1 cellular context compared by ENCODE assay signal in the genomic region with DNA sequence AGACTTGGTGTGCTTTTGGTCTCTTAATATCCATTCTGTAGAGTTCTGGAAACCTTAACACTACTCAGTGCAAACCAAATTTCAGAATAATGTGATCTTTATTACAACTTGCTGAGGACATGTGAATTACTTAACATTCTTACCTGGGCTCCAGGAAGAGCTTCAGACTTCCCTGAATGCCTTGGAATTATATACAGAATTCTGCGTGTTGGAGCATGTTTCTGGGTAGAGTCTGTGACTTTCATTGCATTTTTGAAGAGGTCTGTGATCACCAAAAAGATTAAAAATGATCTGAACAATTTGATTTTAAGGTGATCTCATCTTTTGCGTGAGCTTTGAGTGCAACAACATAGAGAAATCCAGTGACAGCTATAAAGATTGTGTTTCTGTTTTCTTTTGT.
TF ChIP-seq lines count a peak whose summit lies in the region.

No MANE protein-coding gene starts in this region.

TF ChIP-seq in SK-N-SH, 30 proteins besides CTCF, POLR2A, EP300 and RAD21 (continued from another document):
- no peak for TF ChIP-seq FOSL2 (IDR thresholded peaks at IDR 0.05; ENCODE audit: borderline replicate concordance, low read depth)
- TF ChIP-seq, protein P1, sequence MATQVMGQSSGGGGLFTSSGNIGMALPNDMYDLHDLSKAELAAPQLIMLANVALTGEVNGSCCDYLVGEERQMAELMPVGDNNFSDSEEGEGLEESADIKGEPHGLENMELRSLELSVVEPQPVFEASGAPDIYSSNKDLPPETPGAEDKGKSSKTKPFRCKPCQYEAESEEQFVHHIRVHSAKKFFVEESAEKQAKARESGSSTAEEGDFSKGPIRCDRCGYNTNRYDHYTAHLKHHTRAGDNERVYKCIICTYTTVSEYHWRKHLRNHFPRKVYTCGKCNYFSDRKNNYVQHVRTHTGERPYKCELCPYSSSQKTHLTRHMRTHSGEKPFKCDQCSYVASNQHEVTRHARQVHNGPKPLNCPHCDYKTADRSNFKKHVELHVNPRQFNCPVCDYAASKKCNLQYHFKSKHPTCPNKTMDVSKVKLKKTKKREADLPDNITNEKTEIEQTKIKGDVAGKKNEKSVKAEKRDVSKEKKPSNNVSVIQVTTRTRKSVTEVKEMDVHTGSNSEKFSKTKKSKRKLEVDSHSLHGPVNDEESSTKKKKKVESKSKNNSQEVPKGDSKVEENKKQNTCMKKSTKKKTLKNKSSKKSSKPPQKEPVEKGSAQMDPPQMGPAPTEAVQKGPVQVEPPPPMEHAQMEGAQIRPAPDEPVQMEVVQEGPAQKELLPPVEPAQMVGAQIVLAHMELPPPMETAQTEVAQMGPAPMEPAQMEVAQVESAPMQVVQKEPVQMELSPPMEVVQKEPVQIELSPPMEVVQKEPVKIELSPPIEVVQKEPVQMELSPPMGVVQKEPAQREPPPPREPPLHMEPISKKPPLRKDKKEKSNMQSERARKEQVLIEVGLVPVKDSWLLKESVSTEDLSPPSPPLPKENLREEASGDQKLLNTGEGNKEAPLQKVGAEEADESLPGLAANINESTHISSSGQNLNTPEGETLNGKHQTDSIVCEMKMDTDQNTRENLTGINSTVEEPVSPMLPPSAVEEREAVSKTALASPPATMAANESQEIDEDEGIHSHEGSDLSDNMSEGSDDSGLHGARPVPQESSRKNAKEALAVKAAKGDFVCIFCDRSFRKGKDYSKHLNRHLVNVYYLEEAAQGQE (IDR thresholded peaks at IDR 0.05; ENCODE audit: low read depth, low read length), result no peak
- no peak for TF ChIP-seq NFIC (IDR thresholded peaks at IDR 0.05; ENCODE audit: borderline replicate concordance)
- no peak for TF ChIP-seq SIN3A (IDR thresholded peaks at IDR 0.05; ENCODE audit: borderline replicate concordance, low read depth, low read length)
- TF ChIP-seq FOXJ3 (CRISPR knock-in tag; IDR thresholded peaks at IDR 0.05), result no peak
- TF ChIP-seq MXI1 (IDR thresholded peaks at IDR 0.05; ENCODE audit: low read depth, low read length), result no peak
- no peak for TF ChIP-seq FOXM1 (IDR thresholded peaks at IDR 0.05; ENCODE audit: low read depth)
- TF ChIP-seq, protein P2, sequence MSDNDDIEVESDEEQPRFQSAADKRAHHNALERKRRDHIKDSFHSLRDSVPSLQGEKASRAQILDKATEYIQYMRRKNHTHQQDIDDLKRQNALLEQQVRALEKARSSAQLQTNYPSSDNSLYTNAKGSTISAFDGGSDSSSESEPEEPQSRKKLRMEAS (IDR thresholded peaks at IDR 0.05; ENCODE audit: low read depth), result no peak
